1 cellular context compared by ENCODE assay signal in genomic region chr7:95549818-95550529, GRCh38.
TF ChIP-seq lines count a peak whose summit lies in the region.

No MANE protein-coding gene starts in this region.

TF ChIP-seq in K562, 482 proteins besides CTCF, POLR2A, EP300 and RAD21 (continued from another document and continues in another):
- TF ChIP-seq ARID3A (IDR thresholded peaks at IDR 0.05; ENCODE audit: borderline replicate concordance, low read depth, low read length) (no peak), CLOCK (CRISPR knock-in tag; IDR thresholded peaks at IDR 0.05; ENCODE audit: borderline replicate concordance) (no peak), HEY1 (CRISPR knock-in tag; IDR thresholded peaks at IDR 0.05; ENCODE audit: borderline replicate concordance) (no peak), ZNF655 (CRISPR knock-in tag; IDR thresholded peaks at IDR 0.05) (no peak), SMARCB1 (IDR thresholded peaks at IDR 0.05; ENCODE audit: insufficient read length, low read depth) (no peak), NFIC (IDR thresholded peaks at IDR 0.05) (peak; percentile 51; the same call in 1 of the 2 replicates), MAFG (tag; conservative IDR thresholded peaks at IDR 0.05) (no peak), ZNF41 (CRISPR knock-in tag; conservative IDR thresholded peaks at IDR 0.05) (no peak), TSC22D4 (tag; IDR thresholded peaks at IDR 0.05) (no peak), THRAP3 (IDR thresholded peaks at IDR 0.05; ENCODE audit: borderline replicate concordance) (no peak), RNF219 (CRISPR knock-in tag; IDR thresholded peaks at IDR 0.05) (no peak), ZFX (CRISPR knock-in tag; IDR thresholded peaks at IDR 0.05) (no peak), FOXJ3 (CRISPR knock-in tag; IDR thresholded peaks at IDR 0.05) (no peak), ZBTB1 (CRISPR knock-in tag; IDR thresholded peaks at IDR 0.05; ENCODE audit: borderline replicate concordance, low read depth) (no peak), MLX (CRISPR knock-in tag; conservative IDR thresholded peaks at IDR 0.05) (no peak), PRMT5 (CRISPR knock-in tag; IDR thresholded peaks at IDR 0.05) (no peak), PHB (CRISPR knock-in tag; IDR thresholded peaks at IDR 0.05) (no peak), ZNF217 (CRISPR knock-in tag; IDR thresholded peaks at IDR 0.05) (no peak), ZNF740 (CRISPR knock-in tag; IDR thresholded peaks at IDR 0.05) (no peak), ZNF740 (tag; IDR thresholded peaks at IDR 0.05) (no peak), SMC3 (conservative IDR thresholded peaks at IDR 0.05; ENCODE audit: insufficient read depth, low read depth, low read length) (no peak), TEAD2 (tag; IDR thresholded peaks at IDR 0.05) (no peak), CBX8 (IDR thresholded peaks at IDR 0.05; ENCODE audit: borderline replicate concordance, extremely low read depth, low read depth, low read length, poor library complexity, severe bottlenecking) (no peak), ZBTB12 (CRISPR knock-in tag; IDR thresholded peaks at IDR 0.05) (no peak), ZNF695 (CRISPR knock-in tag; IDR thresholded peaks at IDR 0.05) (no peak), BRF2 (IDR thresholded peaks at IDR 0.05; ENCODE audit: borderline replicate concordance, insufficient read depth, insufficient read length) (no peak), NBN (IDR thresholded peaks at IDR 0.05; ENCODE audit: low read depth) (no peak), YY1 (IDR thresholded peaks at IDR 0.05; ENCODE audit: borderline replicate concordance in 1 of 3, control insufficient read depth in 1 of 3, extremely low read depth in 1 of 3, insufficient read depth in 3 of 3, insufficient read length in 1 of 3, insufficient replicate concordance in 2 of 3, low read depth in 1 of 3, low read length in 2 of 3) (peak in 2 of 3 experiments; percentile 12 to 62), DMBX1 (CRISPR knock-in tag; IDR thresholded peaks at IDR 0.05; ENCODE audit: borderline replicate concordance) (no peak), PPARD (CRISPR knock-in tag; IDR thresholded peaks at IDR 0.05) (no peak), ZNF592 (IDR thresholded peaks at IDR 0.05) (no peak), ZNF174 (CRISPR knock-in tag; IDR thresholded peaks at IDR 0.05) (no peak), ZNF431 (CRISPR knock-in tag; IDR thresholded peaks at IDR 0.05) (no peak), POLR2G (IDR thresholded peaks at IDR 0.05; ENCODE audit: low read depth, low read length) (no peak), HNRNPUL1 (IDR thresholded peaks at IDR 0.05; ENCODE audit: low read length) (no peak), SOX6 (IDR thresholded peaks at IDR 0.05) (peak; percentile 35; the same call in 1 of the 2 replicates), RERE (CRISPR knock-in tag; IDR thresholded peaks at IDR 0.05; ENCODE audit: borderline replicate concordance) (no peak), ESRRA (IDR thresholded peaks at IDR 0.05; ENCODE audit: borderline replicate concordance, low read depth) (no peak), TAL1 (IDR thresholded peaks at IDR 0.05) (peak; percentile 72)
